Comparison of ENCODE assay signal across 1 cellular context in genomic region chr16:4253394-4254150, GRCh38.
TF ChIP-seq lines count a peak whose summit lies in the region.

No MANE protein-coding gene starts in this region.

TF ChIP-seq in K562, 482 proteins besides CTCF, POLR2A, EP300 and RAD21 (continued from another document and continues in another):
- TF ChIP-seq ZNF318 (IDR thresholded peaks at IDR 0.05; ENCODE audit: borderline replicate concordance in 1 of 2, low read depth in 1 of 2) (no peak), ARID2 (IDR thresholded peaks at IDR 0.05) (no peak), PHB (CRISPR knock-in tag; IDR thresholded peaks at IDR 0.05) (peak; percentile 92), ARID4B (CRISPR knock-in tag; IDR thresholded peaks at IDR 0.05) (peak; percentile 68; the same call in 1 of the 2 replicates), IRF2 (CRISPR knock-in tag; IDR thresholded peaks at IDR 0.05) (no peak), PHF21A (IDR thresholded peaks at IDR 0.05; ENCODE audit: borderline replicate concordance, low read depth) (no peak; the same call in 1 of the 2 replicates), KLF16 (IDR thresholded peaks at IDR 0.05) (no peak), PHF8 (IDR thresholded peaks at IDR 0.05; ENCODE audit: borderline replicate concordance, low read length) (peak; percentile 92), ZNF282 (CRISPR knock-in tag; IDR thresholded peaks at IDR 0.05) (0 out of 2 replicates have a peak, but pooled peaks have one; percentile 54), RREB1 (CRISPR knock-in tag; IDR thresholded peaks at IDR 0.05) (no peak), KLF1 (tag; IDR thresholded peaks at IDR 0.05) (0 out of 2 replicates have a peak, but pooled peaks have one; percentile 33), ARID1B (IDR thresholded peaks at IDR 0.05) (peak; percentile 53), FUS (optimal IDR thresholded peaks at IDR 0.05; ENCODE audit: low read depth, low read length) (no peak), SNIP1 (IDR thresholded peaks at IDR 0.05; ENCODE audit: low read depth) (peak; percentile 19; the same call in 1 of the 2 replicates), DPF2 (IDR thresholded peaks at IDR 0.05) (0 out of 2 replicates have a peak, but pooled peaks have one; percentile 10), CTCFL (IDR thresholded peaks at IDR 0.05; ENCODE audit: borderline replicate concordance, insufficient read depth, low read depth, low read length, poor library complexity, severe bottlenecking) (no peak), CGGBP1 (CRISPR knock-in tag; IDR thresholded peaks at IDR 0.05) (no peak), MIER1 (IDR thresholded peaks at IDR 0.05; ENCODE audit: low read depth) (no peak), ZBTB26 (CRISPR knock-in tag; IDR thresholded peaks at IDR 0.05) (no peak), ZNF143 (CRISPR knock-in tag; IDR thresholded peaks at IDR 0.05) (peak; percentile 55; the same call in 1 of the 2 replicates), ZNF57 (CRISPR knock-in tag; IDR thresholded peaks at IDR 0.05) (no peak), NKRF (IDR thresholded peaks at IDR 0.05; ENCODE audit: borderline replicate concordance) (peak; percentile 75; the same call in 1 of the 2 replicates), ZNF121 (CRISPR knock-in tag; conservative IDR thresholded peaks at IDR 0.05) (peak; percentile 98; the same call in 1 of the 2 replicates), SAFB2 (IDR thresholded peaks at IDR 0.05; ENCODE audit: borderline replicate concordance, low read depth, low read length, severe bottlenecking) (no peak), FIP1L1 (IDR thresholded peaks at IDR 0.05; ENCODE audit: low read depth, low read length, poor library complexity, severe bottlenecking) (peak; percentile 53), MTA3 (IDR thresholded peaks at IDR 0.05; ENCODE audit: borderline replicate concordance) (peak; percentile 64; the same call in 1 of the 2 replicates), HMG20B (CRISPR knock-in tag; IDR thresholded peaks at IDR 0.05) (no peak), CBX2 (IDR thresholded peaks at IDR 0.05; ENCODE audit: insufficient read depth, low read length, poor library complexity, severe bottlenecking) (no peak)
